Comparison of ENCODE assay signal across 10 cellular contexts in the genomic region with DNA sequence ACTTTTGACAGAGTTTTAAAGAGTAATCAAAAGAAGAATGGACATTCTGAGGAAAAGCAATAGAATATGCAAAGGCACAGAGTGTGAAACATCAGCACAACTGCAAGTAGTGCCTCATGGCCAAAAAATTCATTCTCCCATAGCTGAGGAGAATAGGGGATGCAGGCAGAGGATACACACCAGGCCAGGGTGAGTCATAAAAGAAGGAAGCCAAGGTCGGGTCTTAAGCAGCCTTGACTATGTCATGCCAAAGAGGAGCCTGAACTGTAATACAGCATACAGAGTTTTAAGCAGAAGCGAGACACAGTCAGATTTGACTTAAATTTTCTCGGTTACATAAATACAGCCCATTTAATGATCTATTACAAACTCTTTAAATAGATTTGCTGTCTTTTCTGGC.
DNase-seq lines count a peak whose midpoint lies in the region; ATAC-seq and TF ChIP-seq lines count a peak whose summit lies in the region.
"Had no signal": no experiment of that assay in that cellular context is flagged by ENCODE, and none has a peak within 500 bp of the region (broad histone marks: within the 10 kb centered on the region; RNA-seq: fewer than 3 reads in every experiment).

No MANE protein-coding gene starts in this region.

- H3K27ac Mint-ChIP-seq in glutamatergic neuron (ENCODE audit: unreplicated experiment) = no peak overlapping the region

- H3K4me3 Mint-ChIP-seq in glutamatergic neuron (ENCODE audit: unreplicated experiment) = no peak overlapping the region

- H3K27me3 Mint-ChIP-seq in glutamatergic neuron (ENCODE audit: unreplicated experiment) = peaks cover 6% of the 10 kb centered on the region

- TF ChIP-seq CTCF in HFF-Myc (IDR thresholded peaks at IDR 0.05; ENCODE audit: low read depth, low read length, missing control alignments) (no peak), brain microvascular endothelial cell (IDR thresholded peaks at IDR 0.05; ENCODE audit: low read depth, low read length, missing control alignments) (no peak), glutamatergic neuron (IDR thresholded peaks at IDR 0.05; ENCODE audit: partially characterized antibody, unreplicated experiment) (no peak)

- H3K9me3 Mint-ChIP-seq in glutamatergic neuron (ENCODE audit: unreplicated experiment) = peaks cover 11% of the 10 kb centered on the region

- H3K36me3 Mint-ChIP-seq in glutamatergic neuron (ENCODE audit: unreplicated experiment) = no peaks in the 10 kb centered on the region

- in situ Hi-C loops in brain microvascular endothelial cell (cut with HindIII; ENCODE audit: low pct_ligation_motif_present, low sequenced_read_pairs) = no loop called here

- peak overlapping the region; percentile 39 for H3K27ac ChIP-seq in brain microvascular endothelial cell

- H3K36me3 ChIP-seq in brain microvascular endothelial cell (replicated peaks) = no peaks in the 10 kb centered on the region
- H3K36me3 ChIP-seq: BE2C had no signal

- no peaks in the 10 kb centered on the region for H3K27me3 ChIP-seq in brain microvascular endothelial cell (replicated peaks)
- H3K27me3 ChIP-seq: BE2C had no signal

- DNase-seq in A172 (ENCODE audit: low spot score) (peak; percentile 40), HFF-Myc (ENCODE audit: extremely low read depth, low read depth) (peak; percentile 36), brain microvascular endothelial cell (peak; percentile 91), kidney tubule cell (ENCODE audit: low spot score) (peak; percentile 49), left lobe of liver (ENCODE audit: low spot score) (no peak), glutamatergic neuron (no peak), OCI-M1 (lab: John Stamatoyannopoulos, UW) (no peak)
- no peak for DNase-seq in activated naive CD4-positive, alpha-beta T cell (lab: John Stamatoyannopoulos, UW)
- DNase-seq: activated effector memory CD4-positive, alpha-beta T cell treated with anti-CD3 and anti-CD28 coated beads, Interleukin-2, amount 50 U/mL, for 16 hours; BE2C had no signal

- ATAC-seq in left lobe of liver = no peak

- no peak overlapping the region for H3K4me3 ChIP-seq in HFF-Myc (replicated peaks; ENCODE audit: low read depth, low read length)
- H3K4me3 ChIP-seq in brain microvascular endothelial cell (ENCODE audit: low read depth, low read length) = no peak overlapping the region

- H3K4me1 Mint-ChIP-seq in glutamatergic neuron (ENCODE audit: low read depth, unreplicated experiment) = peaks cover 42% of the 10 kb centered on the region

Comparison
In these comparisons a context has a peak if more than half of its experiments do, and no peak if none do; other contexts are left out.
1. DNase-seq: peak in A172 (single experiment), HFF-Myc (single experiment), brain microvascular endothelial cell (single experiment) and kidney tubule cell (single experiment); none in left lobe of liver (single experiment), glutamatergic neuron (single experiment), OCI-M1 (single experiment) and activated naive CD4-positive, alpha-beta T cell (0 of 4).